ENCODE assay signal across 8 cellular contexts in genomic region chr14:42222924-42223471, GRCh38.
DNase-seq lines count a peak whose midpoint lies in the region; ATAC-seq and TF ChIP-seq lines count a peak whose summit lies in the region.

No MANE protein-coding gene starts in this region.

- ATAC-seq in HG02798 (IDR thresholded peaks at IDR 0.05; ENCODE audit: poor library complexity, unreplicated experiment), result peak; percentile 94

- DNase-seq in NCI-H2029 treated with DMSO at 0.1 percent for 48 hours (lab: John Stamatoyannopoulos, UW), result peak; percentile 33
- no peak for DNase-seq in NCI-H2029 (lab: John Stamatoyannopoulos, UW)
- DNase-seq in NCI-H187 treated with DMSO at 0.1 percent for 48 hours (lab: John Stamatoyannopoulos, UW), result peak; percentile 90
- DNase-seq in cardiac fibroblast (ENCODE audit: low read depth in 2 of 2), result peak; percentile 69 to 70
- peak; percentile 85 for DNase-seq in skeletal muscle cell (ENCODE audit: low read depth)
- no peak for DNase-seq in esophagus muscularis mucosa (ENCODE audit: extremely low spot score)
- DNase-seq in activated CD8-positive, alpha-beta memory T cell treated with anti-CD3 and anti-CD28 coated beads for 24 hours, result no peak

- TF ChIP-seq EP300 in esophagus muscularis mucosa (IDR thresholded peaks at IDR 0.05), result no peak

- no peak for TF ChIP-seq POLR2A in esophagus muscularis mucosa (IDR thresholded peaks at IDR 0.05; ENCODE audit: low read depth)

- H3K4me3 ChIP-seq in cardiac fibroblast (replicated peaks in 1 of 2; ENCODE audit: low read depth in 2 of 2, low read length in 2 of 2), result no peak overlapping the region
- no peak overlapping the region for H3K4me3 ChIP-seq in skeletal muscle cell (ENCODE audit: low read depth, low read length)
- H3K4me3 ChIP-seq in esophagus muscularis mucosa, result no peak overlapping the region

- H3K27ac ChIP-seq in esophagus muscularis mucosa (replicated peaks in 1 of 4), result no peak overlapping the region

- H3K27me3 ChIP-seq in esophagus muscularis mucosa, result no peaks in the 10 kb centered on the region

- no peak for TF ChIP-seq CTCF in cardiac fibroblast (IDR thresholded peaks at IDR 0.05; ENCODE audit: low read depth, low read length)
- TF ChIP-seq CTCF in esophagus muscularis mucosa (IDR thresholded peaks at IDR 0.05), result no peak

- H3K9me3 ChIP-seq in esophagus muscularis mucosa, result no peaks in the 10 kb centered on the region

- intact Hi-C loops in esophagus muscularis mucosa (cut with DNase I), result loop anchor here (10.0 kb wide), 1 partner anchor 608 kb away; no protein-coding TSS in a partner anchor

- no peaks in the 10 kb centered on the region for H3K36me3 ChIP-seq in esophagus muscularis mucosa

- H3K4me1 ChIP-seq in esophagus muscularis mucosa, result peaks cover 0 to 9% (median 3%) of the 10 kb centered on the region in 4 donors

- 29% methylated on average over 3 of the region's 3 CpGs for WGBS in esophagus muscularis mucosa

Comparison
In these comparisons a context has a peak if more than half of its experiments do, and no peak if none do; other contexts are left out.
1. DNase-seq: peak in NCI-H2029 treated with DMSO at 0.1 percent for 48 hours (single experiment), NCI-H187 treated with DMSO at 0.1 percent for 48 hours (single experiment), cardiac fibroblast (2 of 2) and skeletal muscle cell (single experiment); none in NCI-H2029 (single experiment), esophagus muscularis mucosa (single experiment) and activated CD8-positive, alpha-beta memory T cell treated with anti-CD3 and anti-CD28 coated beads for 24 hours (single experiment).